Comparison of ENCODE assay signal across 23 cellular contexts in genomic region chr13:24664726-24665409, GRCh38. TPM values are rescaled to one million over a fixed set of nuclear protein-coding genes. Genes with fewer than 3 reads are reported as not detected.
DNase-seq lines count a peak whose midpoint lies in the region; ATAC-seq, FAIRE-seq and TF ChIP-seq lines count a peak whose summit lies in the region.
"Had no signal": no experiment of that assay in that cellular context is flagged by ENCODE, and none has a peak within 500 bp of the region (broad histone marks: within the 10 kb centered on the region; RNA-seq: fewer than 3 reads in every experiment).

No MANE protein-coding gene starts in this region.

- TF ChIP-seq CTCF in DOHH2 (IDR thresholded peaks at IDR 0.05; ENCODE audit: low read depth, low read length, poor library complexity, severe bottlenecking) (no peak), astrocyte (IDR thresholded peaks at IDR 0.05; ENCODE audit: insufficient read depth, low read depth, low read length) (no peak), natural killer cell (IDR thresholded peaks at IDR 0.05) (no peak)

- no peaks in the 10 kb centered on the region for H3K79me1 ChIP-seq in mesenchymal stem cell (replicated peaks; ENCODE audit: low read length, poor library complexity, severe bottlenecking)

- DNase-seq in HTR-8/SVneo (ENCODE audit: insufficient read length, low spot score), result no peak
- DNase-seq in astrocyte (ENCODE audit: low read depth), result peak; percentile 73
- no peak for DNase-seq in mesenchymal stem cell
- DNase-seq in natural killer cell, result no peak
- no peak for DNase-seq in NCI-H510A treated with DMSO at 0.1 percent for 48 hours (lab: John Stamatoyannopoulos, UW)
- DNase-seq in activated naive CD4-positive, alpha-beta T cell treated with anti-CD3 and anti-CD28 coated beads for 36 hours, result no peak
- no peak for DNase-seq in kidney glomerular epithelial cell (lab: John Stamatoyannopoulos, UW)
- DNase-seq: activated CD4-positive, alpha-beta T cell treated with anti-CD3 and anti-CD28 coated beads, Interleukin-2, amount 50 U/mL, for 1 hour; activated T-cell treated with anti-CD3 and anti-CD28 coated beads for 4 hours; AML-193; Caco-2; GDM1; KG1; NCI-H1105; nucleus accumbens; SK-N-SH; stimulated activated CD4-positive, alpha-beta T cell treated with anti-CD3 and anti-CD28 coated beads, Interleukin-2, amount 100 ng/mL, for 48 hours; substantia nigra had no signal

- peak overlapping the region; percentile 66 for H3K4me2 ChIP-seq in DOHH2 (ENCODE audit: low read length)
- H3K4me2 ChIP-seq in astrocyte (ENCODE audit: low read length), result peak overlapping the region; percentile 72
- H3K4me2 ChIP-seq in mesenchymal stem cell (ENCODE audit: low read length, poor library complexity, severe bottlenecking), result no peak overlapping the region
- H3K4me2 ChIP-seq: hepatocyte, SK-N-SH had no signal

- FAIRE-seq in HTR-8/SVneo (lab: Jason Lieb, UNC), result peak; percentile 26
- FAIRE-seq in astrocyte (lab: Jason Lieb, UNC), result no peak

- H3K4me1 Mint-ChIP-seq in astrocyte (ENCODE audit: low read depth, unreplicated experiment), result peaks cover 25% of the 10 kb centered on the region
- peaks cover 5 to 9% of the 10 kb centered on the region in 2 donors for H3K4me1 Mint-ChIP-seq in natural killer cell
- peaks cover 6% of the 10 kb centered on the region for H3K4me1 Mint-ChIP-seq in activated naive CD4-positive, alpha-beta T cell treated with anti-CD3 and anti-CD28 coated beads for 36 hours (ENCODE audit: low read depth)
- H3K4me1 Mint-ChIP-seq: activated naive CD4-positive, alpha-beta T cell treated with anti-CD3 and anti-CD28 coated beads, Interleukin-2, amount 50 U/mL, for 24 hours had no signal

- no peak overlapping the region for H2BK120ac ChIP-seq in mesenchymal stem cell (ENCODE audit: low read depth, low read length)

- no peak overlapping the region for H2BK15ac ChIP-seq in mesenchymal stem cell (ENCODE audit: low read depth, poor library complexity, severe bottlenecking)

- H3K18ac ChIP-seq in mesenchymal stem cell (ENCODE audit: low read depth in 1 of 2, low read length in 2 of 2), result no peak overlapping the region

- H3K36me3 Mint-ChIP-seq in astrocyte (ENCODE audit: low read depth, unreplicated experiment), result no peaks in the 10 kb centered on the region
- H3K36me3 Mint-ChIP-seq in natural killer cell, result no peaks in the 10 kb centered on the region
- H3K36me3 Mint-ChIP-seq in activated naive CD4-positive, alpha-beta T cell treated with anti-CD3 and anti-CD28 coated beads for 36 hours (ENCODE audit: low read depth), result no peaks in the 10 kb centered on the region
- H3K36me3 Mint-ChIP-seq: activated naive CD4-positive, alpha-beta T cell treated with anti-CD3 and anti-CD28 coated beads, Interleukin-2, amount 50 U/mL, for 24 hours; mesothelial cell of epicardium had no signal

- H3K9me3 ChIP-seq in DOHH2 (ENCODE audit: control insufficient read depth, insufficient read depth, low read length) (no peaks in the 10 kb centered on the region), astrocyte (ENCODE audit: insufficient read depth, low read depth, low read length) (no peaks in the 10 kb centered on the region), mesenchymal stem cell (ENCODE audit: control insufficient read depth, low read length) (no peaks in the 10 kb centered on the region)
- H3K9me3 ChIP-seq: Caco-2, SK-N-SH had no signal

- H2BK5ac ChIP-seq in mesenchymal stem cell (ENCODE audit: low read depth, low read length, poor library complexity, severe bottlenecking), result no peak overlapping the region

- no peak overlapping the region for H4K91ac ChIP-seq in mesenchymal stem cell (ENCODE audit: low read length)

- CTCF ChIA-PET in activated naive CD4-positive, alpha-beta T cell treated with anti-CD3 and anti-CD28 coated beads for 36 hours (lab: Charles Lee), result no interaction called here

- WGBS in mesenchymal stem cell, result 69% methylated on average over 4 of the region's 5 CpGs

- H3K4me1 ChIP-seq in DOHH2 (ENCODE audit: control insufficient read depth, low read length), result peaks cover 81% of the 10 kb centered on the region
- H3K4me1 ChIP-seq in astrocyte (ENCODE audit: insufficient read depth, low read length), result peaks cover 5% of the 10 kb centered on the region
- H3K4me1 ChIP-seq in mesenchymal stem cell (ENCODE audit: control insufficient read depth, insufficient read depth, low read depth, low read length), result no peaks in the 10 kb centered on the region
- H3K4me1 ChIP-seq: Caco-2 had no signal

- H3K27me3 ChIP-seq in DOHH2 (ENCODE audit: control insufficient read depth, low read length) (no peaks in the 10 kb centered on the region), astrocyte (ENCODE audit: insufficient read depth, low read length) (peaks cover 3% of the 10 kb centered on the region), mesenchymal stem cell (ENCODE audit: control insufficient read depth in 1 of 2, insufficient read depth in 1 of 2, low read length in 2 of 2) (peaks cover 2% of the 10 kb centered on the region in 2 experiments)
- H3K27me3 ChIP-seq: hepatocyte had no signal

- peaks cover 14% of the 10 kb centered on the region for H3F3A ChIP-seq in DOHH2 (ENCODE audit: control insufficient read depth, insufficient read depth)

- no peak overlapping the region for H2AK5ac ChIP-seq in mesenchymal stem cell (ENCODE audit: low read length, severe bottlenecking)

- H3K9me2 ChIP-seq in DOHH2 (replicated peaks; ENCODE audit: control insufficient read depth, low read length), result no peaks in the 10 kb centered on the region
- H3K9me2 ChIP-seq: SK-N-SH had no signal

- H3K4me3 ChIP-seq in DOHH2 (ENCODE audit: low read length), result no peak overlapping the region
- H3K4me3 ChIP-seq in astrocyte (ENCODE audit: insufficient read depth, low read depth, low read length), result no peak overlapping the region
- no peak overlapping the region for H3K4me3 ChIP-seq in mesenchymal stem cell (ENCODE audit: insufficient read depth in 1 of 2, low read depth in 1 of 2, low read length in 2 of 2)
- H3K4me3 ChIP-seq: hepatocyte had no signal

- no peak overlapping the region for H3K4ac ChIP-seq in mesenchymal stem cell (ENCODE audit: low read depth in 1 of 2, low read length in 2 of 2)

- H3K9me3 Mint-ChIP-seq in astrocyte (ENCODE audit: unreplicated experiment), result no peaks in the 10 kb centered on the region
- no peaks in the 10 kb centered on the region for H3K9me3 Mint-ChIP-seq in natural killer cell
- H3K9me3 Mint-ChIP-seq in activated naive CD4-positive, alpha-beta T cell treated with anti-CD3 and anti-CD28 coated beads for 36 hours, result no peaks in the 10 kb centered on the region
- H3K9me3 Mint-ChIP-seq: activated naive CD4-positive, alpha-beta T cell treated with anti-CD3 and anti-CD28 coated beads, Interleukin-2, amount 50 U/mL, for 24 hours; mesothelial cell of epicardium had no signal

- H2AFZ ChIP-seq in astrocyte (ENCODE audit: low read depth, low read length), result peak overlapping the region; percentile 9
- no peak overlapping the region for H2AFZ ChIP-seq in mesenchymal stem cell (ENCODE audit: low read depth, low read length)
- H2AFZ ChIP-seq: hepatocyte had no signal

- H3K27ac ChIP-seq in DOHH2 (ENCODE audit: low read depth, low read length) (peak overlapping the region; percentile 4; the same call in 1 of the 2 replicates), astrocyte (ENCODE audit: low read depth, low read length) (peak overlapping the region; percentile 82), mesenchymal stem cell (ENCODE audit: low read length, poor library complexity, severe bottlenecking) (peak overlapping the region; percentile 79)
- H3K27ac ChIP-seq: hepatocyte had no signal

- H3K27ac Mint-ChIP-seq in astrocyte (ENCODE audit: unreplicated experiment) (peak overlapping the region; percentile 99), natural killer cell (no peak overlapping the region)
- no peak overlapping the region for H3K27ac Mint-ChIP-seq in activated naive CD4-positive, alpha-beta T cell treated with anti-CD3 and anti-CD28 coated beads for 36 hours
- H3K27ac Mint-ChIP-seq: activated naive CD4-positive, alpha-beta T cell treated with anti-CD3 and anti-CD28 coated beads, Interleukin-2, amount 50 U/mL, for 24 hours; mesothelial cell of epicardium had no signal

- H3K79me2 ChIP-seq in DOHH2 (ENCODE audit: control insufficient read depth, low read length) (no peaks in the 10 kb centered on the region), astrocyte (ENCODE audit: insufficient read depth, low read length) (no peaks in the 10 kb centered on the region)
- H3K79me2 ChIP-seq: hepatocyte had no signal

- H3K36me3 ChIP-seq in DOHH2 (ENCODE audit: control insufficient read depth, low read length) (no peaks in the 10 kb centered on the region), astrocyte (ENCODE audit: insufficient read depth, low read length) (no peaks in the 10 kb centered on the region), mesenchymal stem cell (ENCODE audit: control insufficient read depth in 1 of 2, insufficient read depth in 2 of 2, low read depth in 1 of 2, low read length in 2 of 2) (no peaks in the 10 kb centered on the region)

- intact Hi-C loops in natural killer cell (cut with micrococcal nuclease), result no loop called here
- intact Hi-C loops in activated naive CD4-positive, alpha-beta T cell treated with anti-CD3 and anti-CD28 coated beads for 36 hours (cut with micrococcal nuclease), result no loop called here

- no peak overlapping the region for H3K23ac ChIP-seq in mesenchymal stem cell (ENCODE audit: low read length in 2 of 2)

- H3K14ac ChIP-seq in mesenchymal stem cell (ENCODE audit: low read length in 2 of 2), result no peak overlapping the region

- peaks cover under 1% of the 10 kb centered on the region for H3K27me3 Mint-ChIP-seq in astrocyte (ENCODE audit: low read depth, unreplicated experiment)
- H3K27me3 Mint-ChIP-seq in natural killer cell (ENCODE audit: low read depth in 2 of 2), result peaks cover 6 to 13% of the 10 kb centered on the region in 2 donors
- H3K27me3 Mint-ChIP-seq in activated naive CD4-positive, alpha-beta T cell treated with anti-CD3 and anti-CD28 coated beads for 36 hours (ENCODE audit: low read depth), result peaks cover 11% of the 10 kb centered on the region

- H3K9ac ChIP-seq in astrocyte (ENCODE audit: low read length) (peak overlapping the region; percentile 41), mesenchymal stem cell (ENCODE audit: low read length) (no peak overlapping the region)
- H3K9ac ChIP-seq: SK-N-SH had no signal

- no peak overlapping the region for H4K8ac ChIP-seq in mesenchymal stem cell (ENCODE audit: low read length)

- ATAC-seq in natural killer cell, result no peak

- no peaks in the 10 kb centered on the region for H4K20me1 ChIP-seq in DOHH2 (ENCODE audit: control insufficient read depth, insufficient read depth, low read depth, low read length)
- H4K20me1 ChIP-seq in astrocyte (ENCODE audit: insufficient read depth, low read length), result no peaks in the 10 kb centered on the region

- H3K4me3 Mint-ChIP-seq in astrocyte (ENCODE audit: unreplicated experiment) (no peak overlapping the region), natural killer cell (no peak overlapping the region)
- H3K4me3 Mint-ChIP-seq in activated naive CD4-positive, alpha-beta T cell treated with anti-CD3 and anti-CD28 coated beads for 36 hours, result no peak overlapping the region
- H3K4me3 Mint-ChIP-seq: activated naive CD4-positive, alpha-beta T cell treated with anti-CD3 and anti-CD28 coated beads, Interleukin-2, amount 50 U/mL, for 24 hours; mesothelial cell of epicardium had no signal

- H2BK12ac ChIP-seq in mesenchymal stem cell (ENCODE audit: low read length in 2 of 2), result no peak overlapping the region

RNA-seq across cellular contexts. Expression of gene ATP12A, which starts 15.3 kb away (rescaled TPM):
- 0.19 TPM in 1 of 2 replicates, not detected in the other for total RNA-seq in astrocyte
- not detected for polyA plus RNA-seq in mesenchymal stem cell (2013, experiment 1 of 2)
- not detected for polyA plus RNA-seq in mesenchymal stem cell (2013, experiment 2 of 2)
- not detected for total RNA-seq in natural killer cell
- under 1 TPM in 1 of 2 experiments, not detected in 1; 0.05 TPM for total RNA-seq in activated naive CD4-positive, alpha-beta T cell treated with anti-CD3 and anti-CD28 coated beads for 36 hours
- total RNA-seq: Caco-2, fibroblast of lung had no signal
- polyA plus RNA-seq: fibroblast of lung, SK-N-SH had no signal

Comparison
In these comparisons a context has a peak if more than half of its experiments do, and no peak if none do; other contexts are left out.
1. H3K27ac ChIP-seq: peak in every context shown above with its lines; median percentile 82 in astrocyte; 79 in mesenchymal stem cell; 4 in DOHH2.